ENCODE assay signal across 1 cellular context in genomic region chr19:17370026-17370587, GRCh38.
TF ChIP-seq lines count a peak whose summit lies in the region.

No MANE protein-coding gene starts in this region.

TF ChIP-seq in GM23338, 12 proteins besides CTCF, POLR2A, EP300 and RAD21:
- TF ChIP-seq ZNF462 (CRISPR knock-in tag; IDR thresholded peaks at IDR 0.05) (no peak), ZNF114 (CRISPR knock-in tag; IDR thresholded peaks at IDR 0.05) (no peak), EZH2phosphoT487 (IDR thresholded peaks at IDR 0.05; ENCODE audit: unreplicated experiment) (no peak)
